8 cellular contexts compared by ENCODE assay signal in the genomic region with DNA sequence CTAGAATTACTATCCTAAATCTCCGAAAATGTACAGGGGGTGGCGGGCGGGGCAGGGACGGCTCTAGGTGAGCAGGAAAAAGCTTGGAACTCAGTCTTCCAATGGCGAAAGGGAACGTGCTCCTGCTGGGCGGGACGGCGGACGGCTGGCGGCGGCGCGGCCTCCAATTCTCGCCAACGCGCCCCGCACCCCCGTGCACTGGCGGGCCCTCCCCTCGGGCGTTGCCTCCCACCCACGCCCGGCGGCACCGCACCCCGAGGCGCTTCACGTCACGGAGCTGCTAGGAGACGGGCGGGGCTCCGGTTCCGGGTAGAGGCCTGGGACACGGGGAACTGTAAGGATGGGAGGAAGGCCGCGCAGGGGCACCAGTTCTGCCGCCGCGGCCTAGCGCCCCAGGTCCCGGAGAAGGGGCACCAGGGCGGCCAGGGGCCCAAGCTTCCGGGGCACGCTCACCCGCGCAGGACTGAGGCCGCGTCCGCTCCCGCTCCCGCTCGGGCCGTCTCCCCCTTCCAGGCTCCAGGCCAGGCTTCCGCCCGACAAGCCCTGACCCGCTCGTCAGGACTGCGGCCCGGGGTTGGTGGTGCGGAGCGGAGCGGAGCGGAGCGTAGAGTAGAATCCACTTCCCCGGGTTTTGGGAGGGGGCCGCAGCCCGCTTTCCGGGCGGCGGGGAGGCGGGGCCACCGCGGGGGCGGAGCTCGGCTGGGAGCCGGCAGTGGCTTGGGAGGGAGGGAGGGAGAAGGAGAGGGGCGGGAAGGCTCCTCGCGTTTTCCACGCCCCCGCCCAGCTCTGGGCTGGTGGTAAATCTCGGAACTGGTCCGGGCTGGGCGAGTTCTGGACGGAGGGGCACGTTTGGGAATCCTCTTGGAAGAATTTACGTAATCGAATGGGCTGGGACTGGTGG. TPM values are rescaled to one million over a fixed set of nuclear protein-coding genes. Genes with fewer than 3 reads are reported as not detected.
A peak's percentile ranks its signal among the peaks of the same experiment; 100 is the strongest.
DNase-seq lines count a peak whose midpoint lies in the region; ATAC-seq and TF ChIP-seq lines count a peak whose summit lies in the region.

A gene (minus strand): TSS at position 594 of the 901 bp plus-strand sequence. CDS start 3,167 bp downstream, outside the sequence.

- no peaks in the 10 kb centered on the region for H3K27me3 Mint-ChIP-seq in activated B cell treated with CpG ODN at 0.5 μM for 24 hours

- TF ChIP-seq CTCF in activated B cell treated with CpG ODN at 0.5 μM for 24 hours (IDR thresholded peaks at IDR 0.05) = no peak

- DNase-seq in AG08395 (ENCODE audit: low spot score) (peak; percentile 97), NCI-H345 (lab: John Stamatoyannopoulos, UW) (peak; percentile 94), activated B cell treated with CpG ODN at 0.5 μM for 24 hours (peak; percentile 87), caudate nucleus (lab: John Stamatoyannopoulos, UW) (peak; percentile 34 to 96 (median 91)), inferior parietal cortex (ENCODE audit: extremely low spot score) (peak; percentile 89)
- DNase-seq in stimulated activated CD4-positive, alpha-beta T cell treated with anti-CD3 and anti-CD28 coated beads, Interleukin-12 subunit alpha, Interleukin-12 subunit beta, amount 100 ng/mL, for 24 hours (ENCODE audit: low read depth in 2 of 2) = peak; percentile 85 to 92

- CTCF ChIA-PET in activated B cell treated with CpG ODN at 0.5 μM for 24 hours (lab: Charles Lee) = interaction anchor here (0.9 to 3.7 kb wide), 6 partner anchors 46 to 302 kb away, joined by 3 to 25 read pairs (median 3); no protein-coding TSS in a partner anchor

- POLR2A ChIA-PET in activated B cell treated with CpG ODN at 0.5 μM for 24 hours (lab: Charles Lee) = interaction anchor here (0.5 to 2.5 kb wide), 22 partner anchors 10 to 516 kb away, joined by 3 to 20 read pairs (median 6); a partner anchor contains a TSS

- H3K36me3 Mint-ChIP-seq in activated B cell treated with CpG ODN at 0.5 μM for 24 hours (ENCODE audit: low read depth) = peaks cover 28% of the 10 kb centered on the region

- peaks cover 30% of the 10 kb centered on the region for H3K4me1 Mint-ChIP-seq in activated B cell treated with CpG ODN at 0.5 μM for 24 hours

- H3K4me3 Mint-ChIP-seq in activated B cell treated with CpG ODN at 0.5 μM for 24 hours = peak within 1 kb of the TSS; percentile 97

- peak within 1 kb of the TSS; percentile 96 for H3K27ac Mint-ChIP-seq in activated B cell treated with CpG ODN at 0.5 μM for 24 hours

- TF ChIP-seq POLR2A in GM18951 (IDR thresholded peaks at IDR 0.05; ENCODE audit: extremely low read depth, insufficient read depth, insufficient read length) = peak; percentile 82

- intact Hi-C loops in activated B cell treated with CpG ODN at 0.5 μM for 24 hours (cut with micrococcal nuclease) = loop anchor here (1.0 to 2.0 kb wide), 6 partner anchors 41 to 348 kb away; a partner anchor contains a TSS

- ATAC-seq in HG03196 (IDR thresholded peaks at IDR 0.05; ENCODE audit: unreplicated experiment) (peak; percentile 84), activated B cell treated with CpG ODN at 0.5 μM for 24 hours (ENCODE audit: low read depth) (peak; percentile 84)

- peak within 1 kb of the TSS; percentile 98 for H3K27ac ChIP-seq in caudate nucleus (ENCODE audit: low read depth, low read length)

- in situ Hi-C loops in GM18951 (cut with MboI; ENCODE audit: low sequenced_read_pairs, unreplicated experiment) = no loop called here

- no peaks in the 10 kb centered on the region for H3K9me3 Mint-ChIP-seq in activated B cell treated with CpG ODN at 0.5 μM for 24 hours

RNA-seq across cellular contexts. Expression of the gene that starts here (rescaled TPM):
- 27.6 and 28.2 TPM in 2 replicates for total RNA-seq in activated B cell treated with CpG ODN at 0.5 μM for 24 hours

Comparison
In these comparisons a context has a peak if more than half of its experiments do, and no peak if none do; other contexts are left out.
1. Peak in every context shown above with its lines: DNase-seq, ATAC-seq and H3K27ac ChIP-seq.